ENCODE assay signal across 9 cellular contexts in the genomic region with DNA sequence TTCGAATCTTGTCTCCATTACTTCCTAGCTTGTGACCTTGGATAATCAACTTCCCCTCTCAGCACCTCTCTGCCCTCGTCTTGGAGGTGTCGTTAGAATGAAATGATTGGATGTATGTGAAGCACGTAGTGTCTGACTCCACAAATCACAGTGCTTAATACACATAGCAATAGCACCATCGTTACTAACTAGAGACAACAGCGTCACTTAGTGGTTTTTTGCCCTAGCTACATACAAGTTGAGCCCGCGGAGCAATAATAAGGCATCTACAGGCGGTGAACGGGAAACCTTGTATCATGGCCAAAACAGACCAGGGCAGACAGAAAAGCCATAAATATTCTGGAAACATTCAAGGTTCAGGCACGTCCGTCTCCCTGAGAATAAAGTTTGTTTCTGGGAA.
A peak's percentile ranks its signal among the peaks of the same experiment; 100 is the strongest.
DNase-seq lines count a peak whose midpoint lies in the region; ATAC-seq, FAIRE-seq and TF ChIP-seq lines count a peak whose summit lies in the region.
"Had no signal": no experiment of that assay in that cellular context is flagged by ENCODE, and none has a peak within 500 bp of the region (broad histone marks: within the 10 kb centered on the region; RNA-seq: fewer than 3 reads in every experiment).

No MANE protein-coding gene starts in this region.

- POLR2A ChIA-PET in GM12878 (lab: Charles Lee), result no interaction called here

- H3K4me3 Mint-ChIP-seq in neural crest cell, result no peak overlapping the region

- H3K4me3 ChIP-seq in GM12878, result no peak overlapping the region

- no peaks in the 10 kb centered on the region for H3K79me2 ChIP-seq in GM12878 (ENCODE audit: control insufficient read depth, insufficient read depth, low read length)

- WGBS in GM12878 (ENCODE audit: insufficient coverage, insufficient replicate concordance, low lambda C conversion rate, missing lambda C conversion rate), result 23% methylated on average over 12 of the region's 12 CpGs

- BruUV-seq in GM12878 (replicated peaks; lab: Mats Ljungman, UMichigan), result no TSS peak

- DNase-seq in GM12892 (ENCODE audit: insufficient read length) (no peak), NCI-H446 treated with DMSO at 0.1 percent for 48 hours (lab: John Stamatoyannopoulos, UW) (peak; percentile 8), GM12878 (ENCODE audit: low read depth, low spot score) (no peak), neural crest cell (ENCODE audit: low read depth, low spot score) (no peak), cortex of kidney (lab: John Stamatoyannopoulos, UW) (no peak), GM19238 (ENCODE audit: insufficient read length, low spot score) (no peak)

- H3K36me3 Mint-ChIP-seq in neural crest cell (ENCODE audit: low read depth), result no peaks in the 10 kb centered on the region

- no peaks in the 10 kb centered on the region for H3K4me1 Mint-ChIP-seq in neural crest cell

- TF ChIP-seq POLR2A in GM12892 (IDR thresholded peaks at IDR 0.05; ENCODE audit: low read depth, low read length), result no peak
- TF ChIP-seq POLR2A in GM12878 (IDR thresholded peaks at IDR 0.05; ENCODE audit: low read depth, low read length), result no peak

- H3K9me3 Mint-ChIP-seq in neural crest cell, result no peaks in the 10 kb centered on the region

- ATAC-seq in GM12878, result peak; percentile 94
- no peak for ATAC-seq in GM21619 (IDR thresholded peaks at IDR 0.05; ENCODE audit: unreplicated experiment)
- ATAC-seq in HG03354 (IDR thresholded peaks at IDR 0.05; ENCODE audit: poor library complexity, severe bottlenecking, unreplicated experiment), result no peak

- no peak for TF ChIP-seq RAD21 in GM12878 (IDR thresholded peaks at IDR 0.05; ENCODE audit: insufficient read depth, low read depth, low read length)

- TF ChIP-seq EP300 in GM12878 (IDR thresholded peaks at IDR 0.05; ENCODE audit: borderline replicate concordance in 1 of 2, control insufficient read depth in 1 of 2, low read depth in 2 of 2, low read length in 2 of 2), result no peak

- in situ Hi-C loops in GM12878 (cut with MboI), result no loop called here

- FAIRE-seq in GM12892 (lab: Jason Lieb, UNC) (peak; percentile 27), GM12878 (lab: Jason Lieb, UNC) (no peak)

- H3K27me3 Mint-ChIP-seq in neural crest cell (ENCODE audit: low read depth), result peaks cover 72% of the 10 kb centered on the region

- H3K27me3 ChIP-seq in GM12878 (replicated peaks in 1 of 2; ENCODE audit: control insufficient read depth in 2 of 2, insufficient read depth in 2 of 2, low read length in 1 of 2), result no peaks in the 10 kb centered on the region

- H2AFZ ChIP-seq in GM12878 (ENCODE audit: control insufficient read depth, low read depth, low read length), result no peak overlapping the region

- TF ChIP-seq CTCF in GM12878 (IDR thresholded peaks at IDR 0.05 in 2 of 3, conservative IDR thresholded peaks at IDR 0.05 in 1 of 3; ENCODE audit: control insufficient read depth in 2 of 3, extremely low read depth in 1 of 3, insufficient read depth in 1 of 3, low read depth in 3 of 3, low read length in 3 of 3), result peak; percentile 30 to 55 (median 41); a peak in 4 of 6 replicates
- peak; percentile 57 for TF ChIP-seq CTCF in neural crest cell (conservative IDR thresholded peaks at IDR 0.05)

- no peaks in the 10 kb centered on the region for H4K20me1 ChIP-seq in GM12878 (ENCODE audit: control insufficient read depth, insufficient read depth)

- no peaks in the 10 kb centered on the region for H3K9me3 ChIP-seq in GM12878 (replicated peaks; ENCODE audit: control insufficient read depth, insufficient read depth, low read length)
- H3K9me3 ChIP-seq: neutrophil had no signal

- H3K27ac ChIP-seq in GM12878 (ENCODE audit: control insufficient read depth, insufficient read depth), result no peak overlapping the region
- H3K27ac ChIP-seq: neutrophil had no signal

- SMC1A ChIA-PET in GM12878 (lab: Charles Lee; ENCODE audit: uncharacterized antibody, unreplicated experiment), result interaction anchor here (0.7 kb wide), 1 partner anchor 11 kb away, joined by 3 read pairs; no protein-coding TSS in a partner anchor

- no peak overlapping the region for H3K4me2 ChIP-seq in GM12878 (ENCODE audit: control insufficient read depth, insufficient read depth)

- no peaks in the 10 kb centered on the region for H3K36me3 ChIP-seq in GM12878 (ENCODE audit: control insufficient read depth in 2 of 2, insufficient read depth in 2 of 2, low read length in 1 of 2)
- H3K36me3 ChIP-seq: neutrophil had no signal

- RAD21 ChIA-PET in GM12878 (lab: Charles Lee; ENCODE audit: unreplicated experiment), result no interaction called here

- H3K9ac ChIP-seq in GM12878 (ENCODE audit: control insufficient read depth, insufficient read depth, low read length), result no peak overlapping the region

- no peak overlapping the region for H3K27ac Mint-ChIP-seq in neural crest cell (ENCODE audit: unreplicated experiment)

- intact Hi-C loops in GM12878 (cut with micrococcal nuclease; ENCODE audit: unreplicated experiment), result no loop called here

- no peaks in the 10 kb centered on the region for H3K4me1 ChIP-seq in GM12878 (ENCODE audit: control insufficient read depth, insufficient read depth, low read length)

- CTCF ChIA-PET in GM12878 (lab: Yijun Ruan, JAX), result interaction anchor here (1.1 to 2.9 kb wide), 4 partner anchors 10 to 258 kb away, joined by 3 to 14 read pairs (median 6); no protein-coding TSS in a partner anchor

TF ChIP-seq in GM12878, 131 proteins besides CTCF, POLR2A, EP300 and RAD21:
- TF ChIP-seq, protein P1, sequence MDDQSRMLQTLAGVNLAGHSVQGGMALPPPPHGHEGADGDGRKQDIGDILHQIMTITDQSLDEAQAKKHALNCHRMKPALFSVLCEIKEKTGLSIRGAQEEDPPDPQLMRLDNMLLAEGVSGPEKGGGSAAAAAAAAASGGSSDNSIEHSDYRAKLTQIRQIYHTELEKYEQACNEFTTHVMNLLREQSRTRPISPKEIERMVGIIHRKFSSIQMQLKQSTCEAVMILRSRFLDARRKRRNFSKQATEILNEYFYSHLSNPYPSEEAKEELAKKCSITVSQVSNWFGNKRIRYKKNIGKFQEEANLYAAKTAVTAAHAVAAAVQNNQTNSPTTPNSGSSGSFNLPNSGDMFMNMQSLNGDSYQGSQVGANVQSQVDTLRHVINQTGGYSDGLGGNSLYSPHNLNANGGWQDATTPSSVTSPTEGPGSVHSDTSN (IDR thresholded peaks at IDR 0.05; ENCODE audit: insufficient replicate concordance, low read depth, low read length), result no peak
- 0 out of 2 replicates have a peak, but pooled peaks have one; percentile 30 for TF ChIP-seq RFX5 (IDR thresholded peaks at IDR 0.05; ENCODE audit: low read depth, low read length)
